Comparison of ENCODE assay signal across 5 cellular contexts in the genomic region with DNA sequence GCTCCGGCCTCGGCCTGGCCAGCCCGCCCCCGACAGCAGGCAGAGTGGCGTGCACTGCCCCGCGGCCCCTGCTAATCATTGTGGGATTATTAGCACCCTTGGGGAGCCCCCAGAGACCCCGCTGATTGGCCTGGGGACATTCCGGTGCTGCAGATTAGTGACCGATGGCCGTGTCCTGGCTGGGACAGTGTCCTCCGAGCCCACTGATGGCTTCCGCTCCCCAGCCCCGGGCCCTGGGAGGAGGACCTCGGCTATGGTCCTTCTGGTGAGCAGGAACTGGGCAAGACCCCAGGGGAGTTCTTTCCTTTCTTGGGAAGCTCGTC. TPM values are rescaled to one million over a fixed set of nuclear protein-coding genes. Genes with fewer than 3 reads are reported as not detected.
"Had no signal": no experiment of that assay in that cellular context is flagged by ENCODE, and none has a peak within 500 bp of the region (broad histone marks: within the 10 kb centered on the region; RNA-seq: fewer than 3 reads in every experiment).

No MANE protein-coding gene starts in this region.

RNA-seq across cellular contexts. Expression of gene CLEC18B, which starts 0.2 kb away (rescaled TPM):
- total RNA-seq: dermis blood vessel endothelial cell, left ventricle myocardium superior had no signal
- polyA plus RNA-seq: endothelial cell of umbilical vein had no signal

RNA-seq across cellular contexts. Expression of gene NPIPB15, which starts 45.4 kb away (rescaled TPM):
- total RNA-seq: dermis blood vessel endothelial cell, left ventricle myocardium superior, lower lobe of right lung, lung microvascular endothelial cell had no signal
